Comparison of ENCODE assay signal across 24 cellular contexts in the genomic region with DNA sequence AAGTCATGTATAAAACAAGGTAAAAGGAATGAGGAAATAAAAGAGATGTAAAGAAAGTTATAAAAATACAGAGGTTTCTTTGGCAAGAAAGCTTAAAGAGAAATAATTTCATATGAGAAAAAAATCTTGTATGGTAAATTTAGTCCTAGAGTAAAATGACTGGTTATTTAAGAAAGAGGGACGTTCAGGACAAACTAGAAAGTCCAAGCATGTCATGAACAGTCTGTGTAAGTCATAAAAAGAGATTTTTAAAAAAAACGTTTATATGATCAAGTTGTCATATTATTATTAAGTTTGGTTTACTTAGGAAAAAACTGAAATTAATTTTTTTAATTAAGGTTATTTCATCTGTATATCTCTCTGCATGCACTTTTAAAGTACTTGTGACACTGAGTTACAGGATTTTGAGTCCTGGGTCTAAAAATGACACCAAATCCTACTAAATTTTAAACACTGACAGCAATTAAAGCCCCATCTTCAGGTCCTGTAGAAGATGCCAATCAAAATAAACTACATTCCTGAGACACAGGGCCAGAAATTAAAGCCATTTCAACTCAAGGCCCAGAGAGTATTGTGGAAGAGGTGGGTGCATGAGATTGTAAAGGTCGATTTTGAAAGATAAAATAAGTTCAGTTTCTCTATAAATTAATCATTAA.
"Had no signal": no experiment of that assay in that cellular context is flagged by ENCODE, and none has a peak within 500 bp of the region (broad histone marks: within the 10 kb centered on the region; RNA-seq: fewer than 3 reads in every experiment).

No MANE protein-coding gene starts in this region.

- H3K27ac ChIP-seq: cardiac muscle cell, dorsolateral prefrontal cortex, epithelial cell of prostate, left lung, prostate gland, right atrium auricular region, skin epidermis, suprapubic skin, transverse colon, uterus had no signal

- H3K9me3 ChIP-seq: prostate gland, suprapubic skin, uterus had no signal

- DNase-seq: activated B cell treated with CpG ODN at 0.5 μM for 24 hours; activated CD4-positive, alpha-beta memory T cell treated with anti-CD3 and anti-CD28 coated beads, Interleukin-2, amount 10 ng/mL, durations not matched to agents 7 days and 5 days; activated CD4-positive, alpha-beta T cell treated with anti-CD3 and anti-CD28 coated beads for 48 hours; activated CD8-positive, alpha-beta memory T cell treated with anti-CD3 and anti-CD28 coated beads, Interleukin-2, amount 10 ng/mL, durations not matched to agents 7 days and 5 days; amniotic stem cell; dorsolateral prefrontal cortex; foreskin melanocyte; glutamatergic neuron; hippocampal formation; left lung; mammary epithelial cell; stimulated activated CD4-positive, alpha-beta T cell treated with anti-CD3 and anti-CD28 coated beads, Interleukin-4, amount 100 ng/mL, for 1 hour; stimulated activated naive CD8-positive, alpha-beta T cell treated with anti-CD3 and anti-CD28 coated beads, Interleukin-15, amount 100 ng/mL, for 72 hours; transverse colon; uterus had no signal

- H3K36me3 ChIP-seq: cardiac muscle cell, left lung, prostate gland, right atrium auricular region, suprapubic skin, transverse colon, uterus had no signal

- H3K4me1 ChIP-seq: prostate gland, right atrium auricular region, suprapubic skin, transverse colon, uterus had no signal

- H3K27me3 ChIP-seq: cardiac muscle cell, dorsolateral prefrontal cortex, left lung, right atrium auricular region, suprapubic skin, transverse colon, uterus had no signal

- H3K27me3 Mint-ChIP-seq: activated CD4-positive, alpha-beta memory T cell treated with anti-CD3 and anti-CD28 coated beads, Interleukin-2, amount 10 ng/mL, durations not matched to agents 7 days and 5 days; activated CD8-positive, alpha-beta memory T cell treated with anti-CD3 and anti-CD28 coated beads, Interleukin-2, amount 10 ng/mL, durations not matched to agents 7 days and 5 days; activated naive CD8-positive, alpha-beta T cell; stimulated activated naive CD8-positive, alpha-beta T cell treated with anti-CD3 and anti-CD28 coated beads, Interleukin-15, amount 100 ng/mL, for 72 hours had no signal

- H3K4me1 Mint-ChIP-seq: activated B cell treated with CpG ODN at 0.5 μM for 24 hours; activated CD4-positive, alpha-beta memory T cell treated with anti-CD3 and anti-CD28 coated beads, Interleukin-2, amount 10 ng/mL, durations not matched to agents 7 days and 5 days; activated CD8-positive, alpha-beta memory T cell treated with anti-CD3 and anti-CD28 coated beads, Interleukin-2, amount 10 ng/mL, durations not matched to agents 7 days and 5 days; stimulated activated naive CD8-positive, alpha-beta T cell treated with anti-CD3 and anti-CD28 coated beads, Interleukin-15, amount 100 ng/mL, for 72 hours had no signal

- H3K4me3 ChIP-seq: cardiac muscle cell, dorsolateral prefrontal cortex, left lung, prostate gland, right atrium auricular region, skin epidermis, suprapubic skin, transverse colon, uterus had no signal

- H3K27ac Mint-ChIP-seq: activated B cell treated with CpG ODN at 0.5 μM for 24 hours; activated CD4-positive, alpha-beta memory T cell treated with anti-CD3 and anti-CD28 coated beads, Interleukin-2, amount 10 ng/mL, durations not matched to agents 7 days and 5 days; activated CD8-positive, alpha-beta memory T cell treated with anti-CD3 and anti-CD28 coated beads, Interleukin-2, amount 10 ng/mL, durations not matched to agents 7 days and 5 days; activated naive CD8-positive, alpha-beta T cell; stimulated activated naive CD8-positive, alpha-beta T cell treated with anti-CD3 and anti-CD28 coated beads, Interleukin-15, amount 100 ng/mL, for 72 hours; T-helper 2 cell treated with Interferon-gamma antibody and Interleukin-4, amounts not matched to agents 5 μg/mL and 100 μg/mL, for 36 hours had no signal

- ATAC-seq: activated CD8-positive, alpha-beta memory T cell treated with anti-CD3 and anti-CD28 coated beads, Interleukin-2, amount 10 ng/mL, durations not matched to agents 7 days and 5 days; left lung; stimulated activated naive CD8-positive, alpha-beta T cell treated with anti-CD3 and anti-CD28 coated beads, Interleukin-15, amount 100 ng/mL, for 72 hours had no signal

- H3K4me3 Mint-ChIP-seq: activated B cell treated with CpG ODN at 0.5 μM for 24 hours; activated CD4-positive, alpha-beta memory T cell treated with anti-CD3 and anti-CD28 coated beads, Interleukin-2, amount 10 ng/mL, durations not matched to agents 7 days and 5 days; activated CD8-positive, alpha-beta memory T cell treated with anti-CD3 and anti-CD28 coated beads, Interleukin-2, amount 10 ng/mL, durations not matched to agents 7 days and 5 days; activated naive CD8-positive, alpha-beta T cell; neural crest cell; stimulated activated naive CD8-positive, alpha-beta T cell treated with anti-CD3 and anti-CD28 coated beads, Interleukin-15, amount 100 ng/mL, for 72 hours; T-helper 2 cell treated with Interferon-gamma antibody and Interleukin-4, amounts not matched to agents 5 μg/mL and 100 μg/mL, for 36 hours had no signal
